Comparison of ENCODE assay signal across 10 cellular contexts in genomic region chr13:92175330-92175729, GRCh38.
DNase-seq lines count a peak whose midpoint lies in the region; ATAC-seq, FAIRE-seq and TF ChIP-seq lines count a peak whose summit lies in the region.
"Had no signal": no experiment of that assay in that cellular context is flagged by ENCODE, and none has a peak within 500 bp of the region (broad histone marks: within the 10 kb centered on the region; RNA-seq: fewer than 3 reads in every experiment).

No MANE protein-coding gene starts in this region.

- H3K4me3 ChIP-seq in IMR-90 (ENCODE audit: insufficient read depth, low read depth, low read length): no peak overlapping the region
- H3K4me3 ChIP-seq in tibial artery: no peak overlapping the region

- peak; percentile 50 for TF ChIP-seq CTCF in IMR-90 (conservative IDR thresholded peaks at IDR 0.05; ENCODE audit: low read depth, low read length)
- peak in 1 of 2 experiments; percentile 14 for TF ChIP-seq CTCF in tibial artery (IDR thresholded peaks at IDR 0.05)

- no peak overlapping the region for H3K18ac ChIP-seq in IMR-90 (ENCODE audit: low read depth, low read length)

- in situ Hi-C loops in IMR-90 (cut with MboI; ENCODE audit: low sequenced_read_pairs): loop anchor here (25.0 kb wide), 1 partner anchor 987 kb away; no protein-coding TSS in a partner anchor

- H3K9me1 ChIP-seq in IMR-90 (ENCODE audit: insufficient read depth, low read length): no peaks in the 10 kb centered on the region

- no CpG with 5 or more reads among the region's 4 CpGs for WGBS in IMR-90 (ENCODE audit: extremely low coverage in 2 of 2, insufficient read length in 1 of 2), 2 experiments

- H4K8ac ChIP-seq in IMR-90 (ENCODE audit: low read depth in 2 of 2, low read length in 2 of 2): no peak overlapping the region

- H3K27me3 ChIP-seq in IMR-90 (ENCODE audit: control insufficient read depth, insufficient read depth, low read length): no peaks in the 10 kb centered on the region
- no peaks in the 10 kb centered on the region for H3K27me3 ChIP-seq in tibial artery

- no peak overlapping the region for H3K4me2 ChIP-seq in IMR-90 (ENCODE audit: low read depth, low read length)

- H2AK9ac ChIP-seq in IMR-90 (replicated peaks; ENCODE audit: low read depth, low read length, poor library complexity): no peak overlapping the region

- no peak overlapping the region for H2BK15ac ChIP-seq in IMR-90 (ENCODE audit: low read depth, low read length)

- H2BK20ac ChIP-seq in IMR-90 (ENCODE audit: low read depth, low read length): no peak overlapping the region

- H3K9me3 ChIP-seq in IMR-90 (ENCODE audit: control insufficient read depth, insufficient read depth, low read length) (no peaks in the 10 kb centered on the region), tibial artery (no peaks in the 10 kb centered on the region)

- peak; percentile 32 for TF ChIP-seq RAD21 in IMR-90 (IDR thresholded peaks at IDR 0.05; ENCODE audit: low read length)

- no peaks in the 10 kb centered on the region for H3K79me1 ChIP-seq in IMR-90 (ENCODE audit: low read depth in 1 of 2, low read length in 2 of 2)

- no peak for TF ChIP-seq POLR2A in IMR-90 (IDR thresholded peaks at IDR 0.05; ENCODE audit: low read depth, low read length)

- no peak overlapping the region for H2BK120ac ChIP-seq in IMR-90 (ENCODE audit: low read depth, low read length)

- no peak overlapping the region for H3K9ac ChIP-seq in IMR-90 (ENCODE audit: low read depth, low read length)

- H3K23ac ChIP-seq in IMR-90 (ENCODE audit: low read depth, low read length): no peak overlapping the region

- no peak overlapping the region for H3K14ac ChIP-seq in IMR-90 (replicated peaks; ENCODE audit: low read depth, low read length)

- H4K20me1 ChIP-seq in IMR-90 (ENCODE audit: insufficient read depth, low read length): no peaks in the 10 kb centered on the region

- dilution Hi-C loops in IMR-90 (cut with HindIII; ENCODE audit: low sequenced_read_pairs, unreplicated experiment): no loop called here

- intact Hi-C loops in IMR-90 (cut with micrococcal nuclease) (no loop called here), tibial artery (cut with DNase I; ENCODE audit: low total_unique reads) (no loop called here)

- no peak overlapping the region for H2AFZ ChIP-seq in IMR-90 (replicated peaks; ENCODE audit: low read length, poor library complexity)

- H3K4me1 ChIP-seq in IMR-90 (ENCODE audit: control insufficient read depth, insufficient read depth, low read length) (no peaks in the 10 kb centered on the region), tibial artery (no peaks in the 10 kb centered on the region)

- peak; percentile 64 for DNase-seq in DMS 273 (lab: John Stamatoyannopoulos, UW; ENCODE audit: unreplicated experiment)
- DNase-seq in DMS 273 treated with DMSO at 0.1 percent for 48 hours (lab: John Stamatoyannopoulos, UW): no peak
- peak; percentile 62 for DNase-seq in IMR-90
- DNase-seq in RCC 7860 (ENCODE audit: low spot score): peak; percentile 5
- DNase-seq in fibroblast of the conjunctiva (ENCODE audit: low read depth): peak; percentile 53
- DNase-seq in stromal cell of bone marrow (ENCODE audit: low read depth): peak; percentile 26
- no peak for DNase-seq in tibial artery
- DNase-seq in activated CD4-positive, CD25-positive, alpha-beta regulatory T cell treated with anti-CD3 and anti-CD28 coated beads, Interleukin-2, amount 50 U/mL, for 72 hours: no peak
- DNase-seq: naive B cell had no signal

- H3K56ac ChIP-seq in IMR-90 (ENCODE audit: extremely low read depth, insufficient read depth, low read length): no peak overlapping the region

- no TSS peak for BruUV-seq in IMR-90 (replicated peaks; lab: Mats Ljungman, UMichigan)

- no peak overlapping the region for H2BK5ac ChIP-seq in IMR-90 (ENCODE audit: low read depth, low read length, poor library complexity, severe bottlenecking)

- no peak overlapping the region for H2AK5ac ChIP-seq in IMR-90 (ENCODE audit: low read depth, low read length)

- FAIRE-seq in RCC 7860 (lab: Jason Lieb, UNC): no peak
- FAIRE-seq: TTC549 had no signal

- POLR2A ChIA-PET in IMR-90 (lab: Charles Lee; ENCODE audit: unreplicated experiment): no interaction called here

- H3K4ac ChIP-seq in IMR-90 (ENCODE audit: low read depth, low read length): no peak overlapping the region

- CTCF ChIA-PET in IMR-90 (lab: Yijun Ruan, JAX): interaction anchor here (0.8 kb wide), 1 partner anchor 9 kb away, joined by 3 read pairs; no protein-coding TSS in a partner anchor

- no peak overlapping the region for H4K91ac ChIP-seq in IMR-90 (ENCODE audit: insufficient read depth, low read depth, low read length)

- H4K5ac ChIP-seq in IMR-90 (ENCODE audit: low read depth, low read length): no peak overlapping the region

- H3K36me3 ChIP-seq in IMR-90 (ENCODE audit: control insufficient read depth, insufficient read depth, low read length): no peaks in the 10 kb centered on the region
- no peaks in the 10 kb centered on the region for H3K36me3 ChIP-seq in tibial artery

- peak; percentile 65 for ATAC-seq in IMR-90 (ENCODE audit: low read depth)

- H3K27ac ChIP-seq in IMR-90 (ENCODE audit: insufficient read depth, low read length): no peak overlapping the region
- no peak overlapping the region for H3K27ac ChIP-seq in tibial artery

TF ChIP-seq in IMR-90, 13 proteins besides CTCF, POLR2A, EP300 and RAD21:
- peak; percentile 14; the same call in 1 of the 2 replicates for TF ChIP-seq SMC3 (IDR thresholded peaks at IDR 0.05; ENCODE audit: low read depth, low read length)
- no peak for TF ChIP-seq CHD1 (IDR thresholded peaks at IDR 0.05; ENCODE audit: low read depth, low read length)

Comparison
In these comparisons a context has a peak if more than half of its experiments do, and no peak if none do; other contexts are left out.
1. DNase-seq: peak in DMS 273 (single experiment), IMR-90 (single experiment), RCC 7860 (single experiment), fibroblast of the conjunctiva (single experiment) and stromal cell of bone marrow (single experiment); none in DMS 273 treated with DMSO at 0.1 percent for 48 hours (single experiment), tibial artery (0 of 2) and activated CD4-positive, CD25-positive, alpha-beta regulatory T cell treated with anti-CD3 and anti-CD28 coated beads, Interleukin-2, amount 50 U/mL, for 72 hours (single experiment).